In the genomic region with DNA sequence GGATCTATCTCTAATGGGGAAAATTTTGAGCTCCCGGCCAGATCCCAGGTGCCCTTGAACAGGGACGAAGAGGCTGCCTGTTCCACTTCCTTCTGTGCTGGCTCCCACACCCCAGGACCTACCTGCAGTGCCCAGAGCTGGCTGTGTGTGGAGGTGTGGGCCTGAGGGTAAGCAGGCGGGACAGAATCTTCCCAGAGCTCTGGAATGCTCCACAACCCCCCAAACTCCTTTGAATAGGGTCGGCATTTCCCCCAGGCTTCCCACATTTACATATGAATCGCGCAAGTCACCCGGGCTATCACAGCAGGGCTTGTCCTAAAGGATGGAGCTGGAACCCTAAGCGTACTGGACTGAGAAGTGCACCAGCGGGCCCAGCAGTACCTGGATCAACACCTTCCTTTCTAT, we compare ENCODE assay signal across 2 cellular contexts.
TF ChIP-seq lines count a peak whose summit lies in the region.

No MANE protein-coding gene starts in this region.

TF ChIP-seq in GM23338, 12 proteins besides CTCF, POLR2A, EP300 and RAD21 (continued from another document):
- TF ChIP-seq, protein P1, sequence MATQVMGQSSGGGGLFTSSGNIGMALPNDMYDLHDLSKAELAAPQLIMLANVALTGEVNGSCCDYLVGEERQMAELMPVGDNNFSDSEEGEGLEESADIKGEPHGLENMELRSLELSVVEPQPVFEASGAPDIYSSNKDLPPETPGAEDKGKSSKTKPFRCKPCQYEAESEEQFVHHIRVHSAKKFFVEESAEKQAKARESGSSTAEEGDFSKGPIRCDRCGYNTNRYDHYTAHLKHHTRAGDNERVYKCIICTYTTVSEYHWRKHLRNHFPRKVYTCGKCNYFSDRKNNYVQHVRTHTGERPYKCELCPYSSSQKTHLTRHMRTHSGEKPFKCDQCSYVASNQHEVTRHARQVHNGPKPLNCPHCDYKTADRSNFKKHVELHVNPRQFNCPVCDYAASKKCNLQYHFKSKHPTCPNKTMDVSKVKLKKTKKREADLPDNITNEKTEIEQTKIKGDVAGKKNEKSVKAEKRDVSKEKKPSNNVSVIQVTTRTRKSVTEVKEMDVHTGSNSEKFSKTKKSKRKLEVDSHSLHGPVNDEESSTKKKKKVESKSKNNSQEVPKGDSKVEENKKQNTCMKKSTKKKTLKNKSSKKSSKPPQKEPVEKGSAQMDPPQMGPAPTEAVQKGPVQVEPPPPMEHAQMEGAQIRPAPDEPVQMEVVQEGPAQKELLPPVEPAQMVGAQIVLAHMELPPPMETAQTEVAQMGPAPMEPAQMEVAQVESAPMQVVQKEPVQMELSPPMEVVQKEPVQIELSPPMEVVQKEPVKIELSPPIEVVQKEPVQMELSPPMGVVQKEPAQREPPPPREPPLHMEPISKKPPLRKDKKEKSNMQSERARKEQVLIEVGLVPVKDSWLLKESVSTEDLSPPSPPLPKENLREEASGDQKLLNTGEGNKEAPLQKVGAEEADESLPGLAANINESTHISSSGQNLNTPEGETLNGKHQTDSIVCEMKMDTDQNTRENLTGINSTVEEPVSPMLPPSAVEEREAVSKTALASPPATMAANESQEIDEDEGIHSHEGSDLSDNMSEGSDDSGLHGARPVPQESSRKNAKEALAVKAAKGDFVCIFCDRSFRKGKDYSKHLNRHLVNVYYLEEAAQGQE (IDR thresholded peaks at IDR 0.05; ENCODE audit: unreplicated experiment), result peak; percentile 39
- TF ChIP-seq NANOG (IDR thresholded peaks at IDR 0.05; ENCODE audit: borderline replicate concordance), result peak; percentile 71

TF ChIP-seq in neural cell, 6 proteins besides CTCF, POLR2A, EP300 and RAD21 (continued from another document):
- TF ChIP-seq POLR2AphosphoS5 (IDR thresholded peaks at IDR 0.05), result no peak
- no peak for TF ChIP-seq EZH2 (IDR thresholded peaks at IDR 0.05; ENCODE audit: borderline replicate concordance, insufficient read depth, low read length, poor library complexity, severe bottlenecking)
- TF ChIP-seq SMC3 (conservative IDR thresholded peaks at IDR 0.05; ENCODE audit: poor library complexity), result no peak
